ENCODE assay signal across 12 cellular contexts in the genomic region with DNA sequence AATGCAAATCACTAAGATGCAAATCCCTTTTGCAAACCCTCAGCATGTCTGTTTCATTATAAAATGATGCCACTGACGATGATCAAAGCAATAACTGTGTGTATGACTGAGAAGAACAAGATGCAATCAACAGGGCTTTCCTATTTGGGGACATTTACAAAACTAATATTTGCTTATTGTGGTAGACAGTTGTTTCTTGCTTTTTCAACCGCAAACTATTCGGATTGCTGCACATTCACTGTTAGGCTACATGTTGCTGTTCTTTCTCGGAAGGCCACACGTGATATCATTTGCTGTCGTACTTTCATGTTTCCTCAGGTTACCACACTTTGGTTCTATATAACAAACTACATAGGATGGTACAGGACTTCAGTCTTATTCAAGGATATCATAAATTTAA. TPM values are rescaled to one million over a fixed set of nuclear protein-coding genes. Genes with fewer than 3 reads are reported as not detected.
"Had no signal": no experiment of that assay in that cellular context is flagged by ENCODE, and none has a peak within 500 bp of the region (broad histone marks: within the 10 kb centered on the region; RNA-seq: fewer than 3 reads in every experiment).

No MANE protein-coding gene starts in this region.

- H3K9me3 Mint-ChIP-seq: GM23338, H9, HFFc6 had no signal

- H3K36me3 ChIP-seq: HAP-1 had no signal

- H3K27ac ChIP-seq: GM23248 had no signal

- H3K4me2 ChIP-seq: GM23338 had no signal

- H3K9ac ChIP-seq: GM23248 had no signal

- ATAC-seq: GM23338, HCT116 had no signal

- FAIRE-seq: H1, H54 had no signal

- H3K4me3 ChIP-seq: GM23248, GM23338, HAP-1 had no signal

- H3K9me3 ChIP-seq: HAP-1 had no signal

- H3K4me1 ChIP-seq: HAP-1 had no signal

- DNase-seq: GM23248, GOT3, H7, H9, HCEC 1CT, HFFc6 had no signal

- H3K27ac Mint-ChIP-seq: GM23338, H9, HFFc6 had no signal

- H2AFZ ChIP-seq: GM23248 had no signal

- H3K4me3 Mint-ChIP-seq: GM23338, H9, HFFc6 had no signal

RNA-seq across cellular contexts. Expression of a gene that starts 49.8 kb away (rescaled TPM):
- total RNA-seq: GM23248, H4, HFFc6 had no signal
- polyA plus RNA-seq: GM23248 had no signal
